In the genomic region with DNA sequence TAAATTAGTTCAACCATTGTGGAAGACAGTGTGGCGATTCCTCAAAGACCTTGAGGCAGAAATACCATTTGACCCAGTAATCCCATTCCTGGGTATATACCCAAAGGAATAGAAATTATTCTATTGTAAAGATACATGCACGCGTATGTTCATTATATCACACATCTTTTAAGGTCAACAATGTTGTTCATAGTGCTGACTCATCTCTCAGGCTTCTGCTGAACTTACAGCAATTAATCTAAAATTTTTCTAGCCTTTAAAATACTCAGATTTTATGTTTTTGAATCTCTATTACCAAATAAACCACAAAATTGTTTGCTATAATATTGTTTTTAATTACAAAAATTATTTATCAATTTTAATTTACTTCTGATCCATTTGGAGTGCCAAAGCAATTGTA, we compare ENCODE assay signal across 30 cellular contexts.
"Had no signal": no experiment of that assay in that cellular context is flagged by ENCODE, and none has a peak within 500 bp of the region (broad histone marks: within the 10 kb centered on the region; RNA-seq: fewer than 3 reads in every experiment).

No MANE protein-coding gene starts in this region.

- H3K27me3 ChIP-seq: brain microvascular endothelial cell, Peyer's patch had no signal

- ATAC-seq: activated CD8-positive, alpha-beta T cell treated with anti-CD3 and anti-CD28 coated beads for 36 hours; activated T-cell treated with anti-CD3 and anti-CD28 coated beads, Interleukin-2, amount 50 U/mL, for 72 hours; activated T-helper 17 cell treated with anti-CD3 and anti-CD28 coated beads, Interleukin-2, amount 50 U/mL, for 72 hours had no signal

- H3K36me3 ChIP-seq: brain microvascular endothelial cell, Peyer's patch, SJSA1 had no signal

- H3K27ac ChIP-seq: brain microvascular endothelial cell, Peyer's patch, SJSA1 had no signal

- H3K27ac Mint-ChIP-seq: activated CD4-positive, alpha-beta T cell treated with anti-CD3 and anti-CD28 coated beads, Interleukin-2, amount 10 ng/mL, durations not matched to agents 24 days and 14 days; activated CD8-positive, alpha-beta T cell treated with anti-CD3 and anti-CD28 coated beads for 36 hours; activated naive CD4-positive, alpha-beta T cell treated with anti-CD3 and anti-CD28 coated beads, Interleukin-2, amount 50 U/mL, for 24 hours; activated T-cell treated with anti-CD3 and anti-CD28 coated beads, Interleukin-2, amount 50 U/mL, for 72 hours; activated T-helper 17 cell treated with anti-CD3 and anti-CD28 coated beads, Interleukin-2, amount 50 U/mL, for 72 hours; T-helper 1 cell treated with Interleukin-12 subunit alpha and Interleukin-12 subunit beta and Interleukin-4 antibody, amounts not matched to agents 30 μg/mL and 1 μg/mL, for 36 hours; T-helper 2 cell treated with Interferon-gamma antibody and Interleukin-4, amounts not matched to agents 5 μg/mL and 100 μg/mL, for 36 hours had no signal

- H3K9ac ChIP-seq: SK-N-SH had no signal

- H3K4me3 Mint-ChIP-seq: activated CD4-positive, alpha-beta T cell treated with anti-CD3 and anti-CD28 coated beads, Interleukin-2, amount 10 ng/mL, durations not matched to agents 24 days and 14 days; activated CD8-positive, alpha-beta T cell treated with anti-CD3 and anti-CD28 coated beads for 36 hours; activated naive CD4-positive, alpha-beta T cell treated with anti-CD3 and anti-CD28 coated beads, Interleukin-2, amount 50 U/mL, for 24 hours; activated T-cell treated with anti-CD3 and anti-CD28 coated beads, Interleukin-2, amount 50 U/mL, for 72 hours; activated T-helper 17 cell treated with anti-CD3 and anti-CD28 coated beads, Interleukin-2, amount 50 U/mL, for 72 hours; T-helper 1 cell treated with Interleukin-12 subunit alpha and Interleukin-12 subunit beta and Interleukin-4 antibody, amounts not matched to agents 30 μg/mL and 1 μg/mL, for 36 hours; T-helper 2 cell treated with Interferon-gamma antibody and Interleukin-4, amounts not matched to agents 5 μg/mL and 100 μg/mL, for 36 hours had no signal

- H3K4me1 ChIP-seq: Peyer's patch, SJSA1 had no signal

- H3K4me1 Mint-ChIP-seq: activated CD4-positive, alpha-beta T cell treated with anti-CD3 and anti-CD28 coated beads, Interleukin-2, amount 10 ng/mL, durations not matched to agents 24 days and 14 days; activated naive CD4-positive, alpha-beta T cell treated with anti-CD3 and anti-CD28 coated beads, Interleukin-2, amount 50 U/mL, for 24 hours; activated T-helper 17 cell treated with anti-CD3 and anti-CD28 coated beads, Interleukin-2, amount 50 U/mL, for 72 hours had no signal

- DNase-seq: activated CD4-positive, alpha-beta T cell treated with anti-CD3 and anti-CD28 coated beads, Interleukin-2, amount 10 ng/mL, durations not matched to agents 24 days and 14 days; activated CD4-positive, alpha-beta T cell treated with anti-CD3 and anti-CD28 coated beads, Interleukin-2, amount 50 U/mL, for 4 hours; activated CD8-positive, alpha-beta T cell treated with anti-CD3 and anti-CD28 coated beads for 36 hours; activated effector memory CD4-positive, alpha-beta T cell treated with anti-CD3 and anti-CD28 coated beads, Interleukin-2, amount 50 U/mL, for 16 hours; activated naive CD4-positive, alpha-beta T cell; activated T-cell treated with anti-CD3 and anti-CD28 coated beads, Interleukin-2, amount 50 U/mL, for 1 hour; activated T-cell treated with anti-CD3 and anti-CD28 coated beads, Interleukin-2, amount 50 U/mL, for 72 hours; amniotic stem cell; aorta; brain microvascular endothelial cell; central memory CD4-positive, alpha-beta T cell; Karpas-422; NCI-H1048; NCI-H1105 treated with DMSO at 0.1 percent for 48 hours; NCI-H1436; NCI-H1694; NCI-H1930; NCI-H2081 treated with DMSO at 0.1 percent for 48 hours; NCI-H226; NCI-H446 treated with DMSO at 0.1 percent for 48 hours; NCI-H524 treated with DMSO at 0.1 percent for 48 hours; Peyer's patch; RPMI8226; SHP77 treated with DMSO at 0.1 percent for 48 hours; SK-N-SH had no signal

- H3K4me3 ChIP-seq: Peyer's patch, SJSA1 had no signal

- H3K36me3 Mint-ChIP-seq: activated naive CD4-positive, alpha-beta T cell treated with anti-CD3 and anti-CD28 coated beads, Interleukin-2, amount 50 U/mL, for 24 hours had no signal

- H3K9me3 Mint-ChIP-seq: T-helper 1 cell treated with Interleukin-12 subunit alpha and Interleukin-12 subunit beta and Interleukin-4 antibody, amounts not matched to agents 30 μg/mL and 1 μg/mL, for 36 hours had no signal

- H3K9me3 ChIP-seq: Peyer's patch, SJSA1 had no signal

- H3K4me2 ChIP-seq: SK-N-SH had no signal
